15 cellular contexts compared by ENCODE assay signal in the genomic region with DNA sequence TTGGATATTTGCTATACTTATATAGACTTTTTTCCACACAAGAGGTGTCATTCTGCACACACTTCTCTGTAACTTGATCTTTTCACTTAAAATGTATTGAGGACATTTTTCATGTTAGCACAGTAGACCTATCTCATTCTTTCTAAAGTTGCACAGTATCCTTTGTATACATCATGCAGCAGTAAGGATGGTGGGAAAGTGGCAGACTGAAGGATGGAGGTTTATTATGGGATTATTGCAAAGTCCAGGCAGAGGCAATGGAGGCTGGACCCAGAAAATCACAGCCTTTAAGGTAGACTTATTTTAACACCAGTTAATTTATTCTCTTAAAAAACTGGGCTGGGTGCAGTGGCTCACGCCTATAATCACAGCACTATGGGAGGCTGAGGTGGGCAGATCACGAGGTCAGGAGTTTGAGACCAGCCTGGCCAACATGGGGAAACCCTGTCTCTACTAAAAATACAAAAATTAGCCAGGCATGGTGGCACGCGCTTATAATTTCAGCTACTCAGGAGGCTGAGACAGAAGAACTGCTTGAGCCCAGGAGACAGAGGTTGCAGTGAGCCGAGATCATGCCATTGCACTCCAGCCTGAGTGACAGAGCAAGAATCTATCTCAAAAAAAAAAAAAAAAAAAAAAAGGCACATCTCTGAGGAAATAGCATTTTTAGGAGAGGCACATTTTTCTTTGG. TPM values are rescaled to one million over a fixed set of nuclear protein-coding genes. Genes with fewer than 3 reads are reported as not detected.
A peak's percentile ranks its signal among the peaks of the same experiment; 100 is the strongest.
DNase-seq lines count a peak whose midpoint lies in the region; ATAC-seq and FAIRE-seq lines count a peak whose summit lies in the region.
"Had no signal": no experiment of that assay in that cellular context is flagged by ENCODE, and none has a peak within 500 bp of the region (broad histone marks: within the 10 kb centered on the region; RNA-seq: fewer than 3 reads in every experiment).

No MANE protein-coding gene starts in this region.

- no peak overlapping the region for H3K27ac ChIP-seq in naive thymus-derived CD4-positive, alpha-beta T cell (ENCODE audit: low read depth, low read length)
- H3K27ac ChIP-seq: cardiac muscle cell, ovary had no signal

- DNase-seq in activated T-cell treated with anti-CD3 and anti-CD28 coated beads, Interleukin-2, amount 50 U/mL, for 24 hours, result no peak
- DNase-seq in activated T-cell treated with anti-CD3 and anti-CD28 coated beads, Interleukin-2, amount 50 U/mL, for 4 hours, result no peak
- DNase-seq in GM19239 (ENCODE audit: insufficient read length, low spot score), result no peak
- DNase-seq in activated T-helper 2 cell treated with anti-CD3 and anti-CD28 coated beads, Interferon-gamma antibody, Interleukin-2, Interleukin-4, amounts not matched to agents 10 μg/mL and 5 μg/mL and 100 μg/mL, durations not matched to agents 14 hours and 24 hours and 36 hours (ENCODE audit: low spot score), result no peak
- DNase-seq in naive thymus-derived CD4-positive, alpha-beta T cell, result no peak
- DNase-seq in NCI-H2196 (lab: John Stamatoyannopoulos, UW; ENCODE audit: unreplicated experiment), result no peak
- no peak for DNase-seq in NCI-H187 (lab: John Stamatoyannopoulos, UW)
- DNase-seq: immature natural killer cell, NCI-H1105, ovary had no signal

- POLR2A ChIA-PET in naive thymus-derived CD4-positive, alpha-beta T cell (lab: Charles Lee), result interaction anchor here (1.0 kb wide), 1 partner anchor 53 kb away, joined by 4 read pairs; no protein-coding TSS in a partner anchor

- no peak for ATAC-seq in activated T-cell treated with anti-CD3 and anti-CD28 coated beads, Interleukin-2, amount 50 U/mL, for 4 hours
- ATAC-seq in naive thymus-derived CD4-positive, alpha-beta T cell, result no peak
- ATAC-seq in HG02623 (IDR thresholded peaks at IDR 0.05; ENCODE audit: unreplicated experiment), result no peak

- peak; percentile 63 for FAIRE-seq in GM19239 (lab: Jason Lieb, UNC)
- FAIRE-seq: G401.6 had no signal

- peaks cover 95% of the 10 kb centered on the region for H3K36me3 Mint-ChIP-seq in activated T-cell treated with anti-CD3 and anti-CD28 coated beads, Interleukin-2, amount 50 U/mL, for 24 hours (ENCODE audit: low read depth)
- H3K36me3 Mint-ChIP-seq in activated T-cell treated with anti-CD3 and anti-CD28 coated beads, Interleukin-2, amount 50 U/mL, for 4 hours (ENCODE audit: insufficient read depth), result peaks cover 66% of the 10 kb centered on the region
- H3K36me3 Mint-ChIP-seq in activated T-helper 2 cell treated with anti-CD3 and anti-CD28 coated beads, Interferon-gamma antibody, Interleukin-2, Interleukin-4, amounts not matched to agents 10 μg/mL and 5 μg/mL and 100 μg/mL, durations not matched to agents 14 hours and 24 hours and 36 hours (ENCODE audit: low read depth), result peaks cover 89% of the 10 kb centered on the region
- H3K36me3 Mint-ChIP-seq in naive thymus-derived CD4-positive, alpha-beta T cell, result peaks cover 12 to 75% (median 61%) of the 10 kb centered on the region in 5 donors
- H3K36me3 Mint-ChIP-seq: immature natural killer cell had no signal

- peak overlapping the region; percentile 41 for H3K4me3 Mint-ChIP-seq in activated T-cell treated with anti-CD3 and anti-CD28 coated beads, Interleukin-2, amount 50 U/mL, for 24 hours
- no peak overlapping the region for H3K4me3 Mint-ChIP-seq in activated T-cell treated with anti-CD3 and anti-CD28 coated beads, Interleukin-2, amount 50 U/mL, for 4 hours
- H3K4me3 Mint-ChIP-seq in activated T-helper 2 cell treated with anti-CD3 and anti-CD28 coated beads, Interferon-gamma antibody, Interleukin-2, Interleukin-4, amounts not matched to agents 10 μg/mL and 5 μg/mL and 100 μg/mL, durations not matched to agents 14 hours and 24 hours and 36 hours (ENCODE audit: low read depth), result peak overlapping the region; percentile 23
- H3K4me3 Mint-ChIP-seq in naive thymus-derived CD4-positive, alpha-beta T cell, result peak overlapping the region in 4 of 10 donors; percentile 16 to 64 (median 30)
- H3K4me3 Mint-ChIP-seq: immature natural killer cell had no signal

- no peak overlapping the region for H3K4me3 ChIP-seq in naive thymus-derived CD4-positive, alpha-beta T cell (ENCODE audit: low read length)
- H3K4me3 ChIP-seq: cardiac muscle cell, ovary had no signal

- H3K27me3 Mint-ChIP-seq in activated T-cell treated with anti-CD3 and anti-CD28 coated beads, Interleukin-2, amount 50 U/mL, for 24 hours, result no peaks in the 10 kb centered on the region
- H3K27me3 Mint-ChIP-seq in activated T-cell treated with anti-CD3 and anti-CD28 coated beads, Interleukin-2, amount 50 U/mL, for 4 hours (ENCODE audit: low read depth), result no peaks in the 10 kb centered on the region
- H3K27me3 Mint-ChIP-seq in activated T-helper 2 cell treated with anti-CD3 and anti-CD28 coated beads, Interferon-gamma antibody, Interleukin-2, Interleukin-4, amounts not matched to agents 10 μg/mL and 5 μg/mL and 100 μg/mL, durations not matched to agents 14 hours and 24 hours and 36 hours (ENCODE audit: low read depth), result no peaks in the 10 kb centered on the region
- H3K27me3 Mint-ChIP-seq in naive thymus-derived CD4-positive, alpha-beta T cell, result no peaks in the 10 kb centered on the region

- H3K27me3 ChIP-seq in naive thymus-derived CD4-positive, alpha-beta T cell (ENCODE audit: control insufficient read depth in 2 of 2, insufficient read depth in 2 of 2, low read length in 2 of 2), result no peaks in the 10 kb centered on the region
- H3K27me3 ChIP-seq: cardiac muscle cell, ovary had no signal

- CTCF ChIA-PET in naive thymus-derived CD4-positive, alpha-beta T cell (lab: Charles Lee), result interaction anchor here (0.7 to 4.4 kb wide), 5 partner anchors 12 to 200 kb away, joined by 3 to 67 read pairs (median 3); no protein-coding TSS in a partner anchor

- H3K9me3 ChIP-seq in naive thymus-derived CD4-positive, alpha-beta T cell (ENCODE audit: control insufficient read depth in 2 of 3, low read length in 3 of 3), result no peaks in the 10 kb centered on the region
- H3K9me3 ChIP-seq: ovary had no signal

- H3K27ac Mint-ChIP-seq in activated T-cell treated with anti-CD3 and anti-CD28 coated beads, Interleukin-2, amount 50 U/mL, for 24 hours, result peak overlapping the region; percentile 98
- peak overlapping the region; percentile 100 for H3K27ac Mint-ChIP-seq in activated T-helper 2 cell treated with anti-CD3 and anti-CD28 coated beads, Interferon-gamma antibody, Interleukin-2, Interleukin-4, amounts not matched to agents 10 μg/mL and 5 μg/mL and 100 μg/mL, durations not matched to agents 14 hours and 24 hours and 36 hours
- H3K27ac Mint-ChIP-seq in naive thymus-derived CD4-positive, alpha-beta T cell, result peak overlapping the region in 8 of 9 donors; percentile 41 to 98 (median 68)
- H3K27ac Mint-ChIP-seq: immature natural killer cell had no signal

- H3K4me1 ChIP-seq in naive thymus-derived CD4-positive, alpha-beta T cell (ENCODE audit: control insufficient read depth in 2 of 2, insufficient read depth in 2 of 2, low read length in 2 of 2), result peaks cover 46% of the 10 kb centered on the region in 2 donors

- intact Hi-C loops in activated T-helper 2 cell treated with anti-CD3 and anti-CD28 coated beads, Interferon-gamma antibody, Interleukin-2, Interleukin-4, amounts not matched to agents 10 μg/mL and 5 μg/mL and 100 μg/mL, durations not matched to agents 14 hours and 24 hours and 36 hours (cut with micrococcal nuclease), result loop anchor here (5.0 to 10.0 kb wide), 3 partner anchors 41 to 696 kb away; a partner anchor contains a TSS
- intact Hi-C loops in naive thymus-derived CD4-positive, alpha-beta T cell (cut with micrococcal nuclease), result loop anchor here (1.0 kb wide), 1 partner anchor 8 kb away; no protein-coding TSS in a partner anchor

- H3K36me3 ChIP-seq in naive thymus-derived CD4-positive, alpha-beta T cell (ENCODE audit: control insufficient read depth in 2 of 3, insufficient read depth in 3 of 3, low read length in 3 of 3), result peaks cover 4 to 22% (median 17%) of the 10 kb centered on the region in 3 experiments
- H3K36me3 ChIP-seq: cardiac muscle cell, ovary had no signal

- H3K9me3 Mint-ChIP-seq in activated T-cell treated with anti-CD3 and anti-CD28 coated beads, Interleukin-2, amount 50 U/mL, for 24 hours, result no peaks in the 10 kb centered on the region
- H3K9me3 Mint-ChIP-seq in activated T-cell treated with anti-CD3 and anti-CD28 coated beads, Interleukin-2, amount 50 U/mL, for 4 hours, result peaks cover 7% of the 10 kb centered on the region
- peaks cover 7% of the 10 kb centered on the region for H3K9me3 Mint-ChIP-seq in activated T-helper 2 cell treated with anti-CD3 and anti-CD28 coated beads, Interferon-gamma antibody, Interleukin-2, Interleukin-4, amounts not matched to agents 10 μg/mL and 5 μg/mL and 100 μg/mL, durations not matched to agents 14 hours and 24 hours and 36 hours
- peaks cover 0 to 7% (median 0%) of the 10 kb centered on the region in 11 donors for H3K9me3 Mint-ChIP-seq in naive thymus-derived CD4-positive, alpha-beta T cell
- H3K9me3 Mint-ChIP-seq: immature natural killer cell had no signal

- H3K4me1 Mint-ChIP-seq in activated T-cell treated with anti-CD3 and anti-CD28 coated beads, Interleukin-2, amount 50 U/mL, for 24 hours (ENCODE audit: low read depth), result peaks cover 87% of the 10 kb centered on the region
- H3K4me1 Mint-ChIP-seq in activated T-cell treated with anti-CD3 and anti-CD28 coated beads, Interleukin-2, amount 50 U/mL, for 4 hours (ENCODE audit: low read depth), result peaks cover 78% of the 10 kb centered on the region
- H3K4me1 Mint-ChIP-seq in activated T-helper 2 cell treated with anti-CD3 and anti-CD28 coated beads, Interferon-gamma antibody, Interleukin-2, Interleukin-4, amounts not matched to agents 10 μg/mL and 5 μg/mL and 100 μg/mL, durations not matched to agents 14 hours and 24 hours and 36 hours (ENCODE audit: low read depth), result peaks cover 73% of the 10 kb centered on the region
- H3K4me1 Mint-ChIP-seq in naive thymus-derived CD4-positive, alpha-beta T cell, result peaks cover 50 to 90% (median 79%) of the 10 kb centered on the region in 7 donors

RNA-seq across cellular contexts. Expression of a gene that starts 25.8 kb away (rescaled TPM):
- 100 to 1,000 TPM in 1 of 3 donors, 10 to 100 TPM in 2; 69.2 to 138 (median 96.6) TPM for total RNA-seq in activated T-cell treated with anti-CD3 and anti-CD28 coated beads, Interleukin-2, amount 50 U/mL, for 4 hours
- total RNA-seq in activated T-helper 2 cell treated with anti-CD3 and anti-CD28 coated beads, Interferon-gamma antibody, Interleukin-2, Interleukin-4, amounts not matched to agents 10 μg/mL and 5 μg/mL and 100 μg/mL, durations not matched to agents 14 hours and 24 hours and 36 hours, result 74.6 and 78.8 TPM in 2 replicates
- total RNA-seq in naive thymus-derived CD4-positive, alpha-beta T cell, result 10 to 100 TPM; 18.3 to 90.3 (median 31.9) TPM
- 10 to 100 TPM; 14.6 to 17.4 TPM for polyA plus RNA-seq in naive thymus-derived CD4-positive, alpha-beta T cell
- total RNA-seq: cardiac muscle cell, H4 had no signal
- polyA plus RNA-seq: cardiac muscle cell had no signal

RNA-seq across cellular contexts. Expression of a gene that starts 41.8 kb away (rescaled TPM):
- total RNA-seq in activated T-cell treated with anti-CD3 and anti-CD28 coated beads, Interleukin-2, amount 50 U/mL, for 4 hours, result 10 to 100 TPM in 1 of 3 donors, 1 to 10 TPM in 2; 7.0 to 14.7 (median 7.7) TPM
- 14.1 and 14.9 TPM in 2 replicates for total RNA-seq in activated T-helper 2 cell treated with anti-CD3 and anti-CD28 coated beads, Interferon-gamma antibody, Interleukin-2, Interleukin-4, amounts not matched to agents 10 μg/mL and 5 μg/mL and 100 μg/mL, durations not matched to agents 14 hours and 24 hours and 36 hours
- 10 to 100 TPM; 25.1 to 40.7 (median 32.3) TPM for total RNA-seq in naive thymus-derived CD4-positive, alpha-beta T cell
- polyA plus RNA-seq in naive thymus-derived CD4-positive, alpha-beta T cell, result 10 to 100 TPM in 1 of 2 donors, 1 to 10 TPM in 1; 7.4 to 11.3 TPM
- total RNA-seq: cardiac muscle cell, H4, RPMI7951 had no signal
- polyA plus RNA-seq: cardiac muscle cell had no signal
